Comparison of ENCODE assay signal across 1 cellular context in genomic region chr5:171840701-171841522, GRCh38.
TF ChIP-seq lines count a peak whose summit lies in the region.

No MANE protein-coding gene starts in this region.

TF ChIP-seq in A549, 52 proteins besides CTCF, POLR2A, EP300 and RAD21 (continued from another document):
- TF ChIP-seq USF2 (IDR thresholded peaks at IDR 0.05) (no peak), RCOR1 (IDR thresholded peaks at IDR 0.05; ENCODE audit: low read depth, low read length) (no peak), MAFK (IDR thresholded peaks at IDR 0.05; ENCODE audit: partially characterized antibody) (peak; percentile 71)
